ENCODE assay signal across 9 cellular contexts in the genomic region with DNA sequence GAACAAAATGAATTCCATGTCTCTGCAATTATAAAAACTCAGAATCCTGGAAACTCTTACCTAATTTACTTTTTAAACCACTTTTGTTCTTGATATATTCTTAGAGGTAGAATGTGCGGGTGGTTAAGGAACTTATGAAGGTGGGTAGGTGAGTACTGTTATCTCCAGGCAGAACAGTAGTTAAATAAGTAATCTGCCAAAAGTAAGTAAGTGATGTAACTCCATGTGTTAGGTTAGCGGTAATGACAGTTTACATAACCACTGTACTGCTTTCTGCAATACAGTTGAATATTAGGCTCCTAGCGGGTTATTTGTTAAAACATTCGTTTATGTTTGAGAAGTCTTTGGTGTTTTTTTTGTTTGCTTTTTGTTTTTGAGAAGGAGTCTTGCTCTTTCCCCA.
"Had no signal": no experiment of that assay in that cellular context is flagged by ENCODE, and none has a peak within 500 bp of the region (broad histone marks: within the 10 kb centered on the region; RNA-seq: fewer than 3 reads in every experiment).

No MANE protein-coding gene starts in this region.

- H3K9me3 ChIP-seq: HAP-1 had no signal

- DNase-seq: GOT3, H7, HFFc6, IMR-90, KG1 had no signal

- H3K4me3 ChIP-seq: HAP-1, K562 had no signal

- H3K36me3 ChIP-seq: HAP-1 had no signal

- H3K27ac ChIP-seq: HL-60 had no signal

- ATAC-seq: HCT116, K562 had no signal

- H3K4me3 Mint-ChIP-seq: HFFc6 had no signal

- H3K27ac Mint-ChIP-seq: HFFc6 had no signal
